1 cellular context compared by ENCODE assay signal in genomic region chr20:41030536-41031242, GRCh38.
TF ChIP-seq lines count a peak whose summit lies in the region.

No MANE protein-coding gene starts in this region.

TF ChIP-seq in GM23338, 12 proteins besides CTCF, POLR2A, EP300 and RAD21 (continued from another document):
- no peak for TF ChIP-seq ETS1 (IDR thresholded peaks at IDR 0.05)
- no peak for TF ChIP-seq ZNF462 (CRISPR knock-in tag; IDR thresholded peaks at IDR 0.05)
